8 cellular contexts compared by ENCODE assay signal in the genomic region with DNA sequence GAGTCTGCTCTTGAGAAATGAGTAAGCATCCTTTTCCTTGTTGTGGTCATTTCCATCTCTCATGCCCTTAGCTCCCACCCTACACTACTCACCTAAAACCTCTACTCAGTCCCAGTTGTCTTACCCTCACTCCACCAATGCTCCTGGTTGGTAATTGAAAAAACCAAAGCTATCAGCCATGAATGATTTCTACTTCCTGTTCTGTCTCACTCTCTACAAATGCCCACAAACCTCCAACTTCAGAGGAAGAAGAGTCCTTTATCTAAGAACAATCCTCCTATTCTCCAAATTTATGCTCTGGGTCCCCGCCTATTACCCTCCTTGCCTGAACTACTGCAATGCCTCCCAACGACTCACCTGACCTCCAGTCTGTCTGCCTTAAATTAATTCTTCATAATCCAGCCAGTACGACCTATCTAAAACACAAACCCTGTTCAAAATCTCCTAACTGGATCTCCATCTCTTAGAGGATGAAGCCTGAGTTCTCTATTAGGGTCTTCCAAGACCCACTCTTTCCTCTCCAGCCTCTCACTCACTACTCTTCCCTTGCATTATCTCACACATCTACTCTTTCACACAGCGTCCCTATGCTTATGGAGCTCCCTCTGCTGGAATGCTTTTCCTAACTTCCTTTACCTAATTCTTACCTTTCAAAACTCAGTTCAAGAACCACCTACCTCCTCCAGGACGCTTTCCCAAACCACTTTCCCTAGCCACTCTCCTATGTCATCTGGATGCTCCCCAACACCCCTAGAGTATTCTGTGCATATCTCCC. TPM values are rescaled to one million over a fixed set of nuclear protein-coding genes. Genes with fewer than 3 reads are reported as not detected.
A peak's percentile ranks its signal among the peaks of the same experiment; 100 is the strongest.
DNase-seq lines count a peak whose midpoint lies in the region; ATAC-seq and TF ChIP-seq lines count a peak whose summit lies in the region.

No MANE protein-coding gene starts in this region.

- H3K27me3 ChIP-seq in Loucy (ENCODE audit: insufficient read depth, low read length, poor library complexity, severe bottlenecking) (no peaks in the 10 kb centered on the region), left lung (no peaks in the 10 kb centered on the region)

- peak; percentile 44 for TF ChIP-seq CTCF in Loucy (conservative IDR thresholded peaks at IDR 0.05; ENCODE audit: low read length)
- TF ChIP-seq CTCF in left lung (IDR thresholded peaks at IDR 0.05) = peak in 1 of 2 donors; percentile 16

- H3K4me1 Mint-ChIP-seq in activated naive CD8-positive, alpha-beta T cell (ENCODE audit: low read depth) = peaks cover 42% of the 10 kb centered on the region

- no peaks in the 10 kb centered on the region for H3K9me3 Mint-ChIP-seq in activated naive CD8-positive, alpha-beta T cell (ENCODE audit: low read depth)

- H3K9ac ChIP-seq in Loucy (ENCODE audit: low read depth, low read length, poor library complexity, severe bottlenecking) = peak overlapping the region; percentile 21

- intact Hi-C loops in left lung (cut with DNase I) = loop anchor here in 1 of 2 donors (5.0 kb wide), 1 partner anchor 55 kb away; a partner anchor contains a TSS

- H3K4me2 ChIP-seq in Loucy (ENCODE audit: low read depth, low read length, poor library complexity, severe bottlenecking) = peak overlapping the region; percentile 44

- H3K9me2 ChIP-seq in Loucy (replicated peaks; ENCODE audit: low read depth, low read length) = no peaks in the 10 kb centered on the region

- H3K4me3 Mint-ChIP-seq in activated naive CD8-positive, alpha-beta T cell = peak overlapping the region; percentile 11

- H3K36me3 ChIP-seq in Loucy (ENCODE audit: insufficient read depth, low read length) (peaks cover 7% of the 10 kb centered on the region; the same call in 1 of the 2 replicates), left lung (peaks cover 0 to 44% of the 10 kb centered on the region in 2 donors)

- ATAC-seq in GM21576 (IDR thresholded peaks at IDR 0.05; ENCODE audit: unreplicated experiment) = peak; percentile 1
- ATAC-seq in left lung = peak; percentile 56

- H3K36me3 Mint-ChIP-seq in activated naive CD8-positive, alpha-beta T cell = peaks cover 12% of the 10 kb centered on the region

- no peaks in the 10 kb centered on the region for H3K27me3 Mint-ChIP-seq in activated naive CD8-positive, alpha-beta T cell

- H4K20me1 ChIP-seq in Loucy (ENCODE audit: insufficient read depth, low read length, poor library complexity, severe bottlenecking) = peaks cover 10% of the 10 kb centered on the region

- H3K9me3 ChIP-seq in Loucy (ENCODE audit: insufficient read depth, low read depth, low read length) = no peaks in the 10 kb centered on the region
- no peaks in the 10 kb centered on the region for H3K9me3 ChIP-seq in left lung

- peak overlapping the region in 1 of 2 donors; percentile 53 for H3K27ac ChIP-seq in left lung

- DNase-seq in NCI-H1092 treated with DMSO at 0.1 percent for 48 hours (lab: John Stamatoyannopoulos, UW) (peak; percentile 26), NCI-H1092 (lab: John Stamatoyannopoulos, UW) (no peak), left lung (no peak), activated gamma-delta T cell (lab: John Stamatoyannopoulos, UW) (no peak), T-helper 9 cell (no peak)

- peak overlapping the region; percentile 23 for H3K27ac Mint-ChIP-seq in activated naive CD8-positive, alpha-beta T cell

- H3K4me1 ChIP-seq in Loucy (ENCODE audit: insufficient read depth, low read length, poor library complexity, severe bottlenecking) (peaks cover 41% of the 10 kb centered on the region), left lung (peaks cover 14 to 47% of the 10 kb centered on the region in 2 donors)

- H2AFZ ChIP-seq in Loucy (ENCODE audit: low read length) = no peak overlapping the region

- H3K4me3 ChIP-seq in Loucy (ENCODE audit: low read length, poor library complexity, severe bottlenecking) (no peak overlapping the region), left lung (no peak overlapping the region)

- peaks cover 24% of the 10 kb centered on the region for H3K79me2 ChIP-seq in Loucy (ENCODE audit: insufficient read depth, low read length)

- H3F3A ChIP-seq in Loucy (ENCODE audit: low read depth) = no peaks in the 10 kb centered on the region

RNA-seq across cellular contexts. Expression of a gene that starts 2.2 kb away (rescaled TPM):
- 10 to 100 TPM; 24.9 to 50.2 TPM for total RNA-seq in left lung

RNA-seq across cellular contexts. Expression of a gene that starts 2.3 kb away (rescaled TPM):
- total RNA-seq in left lung = 10 to 100 TPM; 22.4 to 24.8 TPM

RNA-seq across cellular contexts. Expression of a gene that starts 10.4 kb away (rescaled TPM):
- total RNA-seq in left lung = 10 to 100 TPM in 1 of 2 donors, 1 to 10 TPM in 1; 9.2 to 22.7 TPM

RNA-seq across cellular contexts. Expression of a gene that starts 12.6 kb away (rescaled TPM):
- 1 to 10 TPM; 4.5 to 6.3 TPM for total RNA-seq in left lung

RNA-seq across cellular contexts. Expression of a gene that starts 13.9 kb away (rescaled TPM):
- total RNA-seq in left lung = 10 to 100 TPM in 1 of 2 donors, 1 to 10 TPM in 1; 5.9 to 26.1 TPM
